17 cellular contexts compared by ENCODE assay signal in genomic region chr22:29112680-29113079, GRCh38. TPM values are rescaled to one million over a fixed set of nuclear protein-coding genes. Genes with fewer than 3 reads are reported as not detected.
DNase-seq lines count a peak whose midpoint lies in the region; ATAC-seq and TF ChIP-seq lines count a peak whose summit lies in the region.
"Had no signal": no experiment of that assay in that cellular context is flagged by ENCODE, and none has a peak within 500 bp of the region (broad histone marks: within the 10 kb centered on the region; RNA-seq: fewer than 3 reads in every experiment).

No MANE protein-coding gene starts in this region.

- no peak overlapping the region for H3K14ac ChIP-seq in trophoblast cell (ENCODE audit: low read length)

- H3F3A ChIP-seq in PC-3 (ENCODE audit: low read length, unreplicated experiment), result no peaks in the 10 kb centered on the region

- H3K36me3 ChIP-seq in PC-3 (ENCODE audit: low read depth, low read length) (no peaks in the 10 kb centered on the region), muscle layer of duodenum (ENCODE audit: control insufficient read depth in 1 of 2, insufficient read depth in 2 of 2, low read length in 2 of 2) (no peaks in the 10 kb centered on the region), skeletal muscle tissue (ENCODE audit: control insufficient read depth in 3 of 3, insufficient read depth in 3 of 3, low read length in 3 of 3) (peaks cover 0 to 3% (median 2%) of the 10 kb centered on the region in 3 donors), trophoblast cell (ENCODE audit: control insufficient read depth in 1 of 2, insufficient read depth in 2 of 2, low read length in 2 of 2) (no peaks in the 10 kb centered on the region)

- peak; percentile 33 for DNase-seq in AG08395 (ENCODE audit: low spot score)
- no peak for DNase-seq in PC-3
- no peak for DNase-seq in posterior vena cava (ENCODE audit: low spot score)
- DNase-seq in trophoblast cell, result no peak
- DNase-seq in DMS 273 treated with DMSO at 0.1 percent for 48 hours (lab: John Stamatoyannopoulos, UW), result no peak
- DNase-seq: NCI-H1048, NCI-H1436 treated with DMSO at 0.1 percent for 48 hours, NCI-H2029 treated with DMSO at 0.1 percent for 48 hours, NCI-H748 treated with DMSO at 0.1 percent for 48 hours had no signal

- H3K4me3 ChIP-seq in PC-3 (ENCODE audit: low read length), result 0 out of 2 replicates have a peak overlapping the region, but pooled peaks have one; percentile 1
- H3K4me3 ChIP-seq in muscle layer of duodenum (ENCODE audit: low read depth in 1 of 2, low read length in 2 of 2), result no peak overlapping the region
- no peak overlapping the region for H3K4me3 ChIP-seq in skeletal muscle tissue (ENCODE audit: low read length in 3 of 3)
- H3K4me3 ChIP-seq in trophoblast cell (ENCODE audit: low read depth, low read length), result no peak overlapping the region

- no peak overlapping the region for H3K4ac ChIP-seq in trophoblast cell (ENCODE audit: low read depth, low read length)

- H4K91ac ChIP-seq in trophoblast cell (ENCODE audit: low read depth, low read length), result no peak overlapping the region

- H3K27ac ChIP-seq in PC-3 (ENCODE audit: low read length) (peak overlapping the region; percentile 54), muscle layer of duodenum (ENCODE audit: low read length) (peak overlapping the region; percentile 20), skeletal muscle tissue (ENCODE audit: low read depth, low read length) (peak overlapping the region; percentile 34), trophoblast cell (ENCODE audit: low read depth, low read length) (no peak overlapping the region)
- H3K27ac ChIP-seq: C4-2B had no signal

- no peak overlapping the region for H2BK120ac ChIP-seq in trophoblast cell (ENCODE audit: insufficient read depth, low read length, poor library complexity)

- H3K4me2 ChIP-seq in PC-3 (ENCODE audit: low read length), result peak overlapping the region; percentile 17
- H3K4me2 ChIP-seq in trophoblast cell (ENCODE audit: low read length), result no peak overlapping the region

- no peaks in the 10 kb centered on the region for H3K9me2 ChIP-seq in PC-3 (replicated peaks; ENCODE audit: low read length)

- WGBS in trophoblast cell (ENCODE audit: extremely low coverage, insufficient coverage, insufficient read length), result no CpG with 5 or more reads among the region's 7 CpGs

- TF ChIP-seq CTCF in PC-3 (conservative IDR thresholded peaks at IDR 0.05; ENCODE audit: low read depth, low read length), result no peak

- H2BK5ac ChIP-seq in trophoblast cell (ENCODE audit: low read depth, low read length, poor library complexity), result no peak overlapping the region

- no peaks in the 10 kb centered on the region for H3K9me3 ChIP-seq in PC-3 (ENCODE audit: low read length)
- H3K9me3 ChIP-seq in muscle layer of duodenum (ENCODE audit: control insufficient read depth in 1 of 2, low read length in 2 of 2), result no peaks in the 10 kb centered on the region
- H3K9me3 ChIP-seq in skeletal muscle tissue (ENCODE audit: control insufficient read depth in 3 of 3, low read length in 3 of 3), result no peaks in the 10 kb centered on the region
- H3K9me3 ChIP-seq in trophoblast cell (ENCODE audit: insufficient read depth, low read depth, low read length), result peaks cover 3% of the 10 kb centered on the region

- H2AFZ ChIP-seq in PC-3 (ENCODE audit: low read length) (0 out of 2 replicates have a peak overlapping the region, but pooled peaks have one; percentile 3), trophoblast cell (ENCODE audit: insufficient read depth, low read length, poor library complexity) (no peak overlapping the region)

- no peak for ATAC-seq in PC-3
- no peak for ATAC-seq in SK-N-SH treated with all-trans-retinoic acid at 6 μM for 48 hours

- H3K79me1 ChIP-seq in trophoblast cell (ENCODE audit: low read length), result peaks cover 2% of the 10 kb centered on the region

- BruUV-seq in PC-3 (replicated peaks; lab: Mats Ljungman, UMichigan), result no TSS peak

- H4K12ac ChIP-seq in trophoblast cell (ENCODE audit: low read depth, low read length), result no peak overlapping the region

- H3K27me3 ChIP-seq in PC-3 (ENCODE audit: low read length) (no peaks in the 10 kb centered on the region), muscle layer of duodenum (ENCODE audit: low read depth, low read length) (no peaks in the 10 kb centered on the region), skeletal muscle tissue (ENCODE audit: control insufficient read depth in 3 of 3, insufficient read depth in 3 of 3, low read length in 3 of 3) (no peaks in the 10 kb centered on the region), trophoblast cell (ENCODE audit: insufficient read depth, low read length) (no peaks in the 10 kb centered on the region)

- H3K18ac ChIP-seq in trophoblast cell (ENCODE audit: low read length), result no peak overlapping the region

- CTCF ChIA-PET in PC-3 (lab: Charles Lee), result no interaction called here

- H3K4me1 ChIP-seq in PC-3 (ENCODE audit: insufficient read depth, low read length), result peaks cover 24% of the 10 kb centered on the region
- H3K4me1 ChIP-seq in muscle layer of duodenum (ENCODE audit: control insufficient read depth in 1 of 2, insufficient read depth in 2 of 2, low read length in 2 of 2), result peaks cover 0 to 4% of the 10 kb centered on the region in 2 donors
- H3K4me1 ChIP-seq in skeletal muscle tissue (ENCODE audit: control insufficient read depth in 3 of 3, insufficient read depth in 3 of 3, low read length in 3 of 3), result no peaks in the 10 kb centered on the region
- peaks cover 2 to 6% of the 10 kb centered on the region in 2 experiments for H3K4me1 ChIP-seq in trophoblast cell (ENCODE audit: control insufficient read depth in 1 of 2, insufficient read depth in 2 of 2, low read length in 2 of 2)

- H3K79me2 ChIP-seq in PC-3 (ENCODE audit: low read length), result no peaks in the 10 kb centered on the region
- H3K79me2 ChIP-seq in trophoblast cell (ENCODE audit: control insufficient read depth, insufficient read depth, low read length, poor library complexity), result no peaks in the 10 kb centered on the region

- H3K9ac ChIP-seq in PC-3 (ENCODE audit: low read length) (no peak overlapping the region), skeletal muscle tissue (ENCODE audit: low read depth in 1 of 3, low read length in 3 of 3) (no peak overlapping the region), trophoblast cell (ENCODE audit: low read length) (no peak overlapping the region)

- intact Hi-C loops in PC-3 (cut with micrococcal nuclease) (no loop called here), posterior vena cava (cut with DNase I) (loop anchor here in 1 of 2 donors (5.0 kb wide), 1 partner anchor 1725 kb away; no protein-coding TSS in a partner anchor)

- no peak overlapping the region for H4K8ac ChIP-seq in trophoblast cell (ENCODE audit: low read depth, low read length)

- H2AK5ac ChIP-seq in trophoblast cell (ENCODE audit: low read length), result no peak overlapping the region

- no peak overlapping the region for H2BK12ac ChIP-seq in trophoblast cell (ENCODE audit: low read length)

- H4K20me1 ChIP-seq in PC-3 (ENCODE audit: low read length), result no peaks in the 10 kb centered on the region

- H3K23ac ChIP-seq in trophoblast cell (ENCODE audit: low read length), result no peak overlapping the region

- POLR2A ChIA-PET in PC-3 (lab: Charles Lee; ENCODE audit: unreplicated experiment), result no interaction called here

TF ChIP-seq in SK-N-SH treated with all-trans-retinoic acid at 6 μM for 48 hours, 23 proteins besides CTCF, POLR2A, EP300 and RAD21 (continues in another document):
- TF ChIP-seq ZNF70 (CRISPR knock-in tag; IDR thresholded peaks at IDR 0.05), result no peak
- TF ChIP-seq ZNF8 (CRISPR knock-in tag; IDR thresholded peaks at IDR 0.05), result no peak
- no peak for TF ChIP-seq ZC3H10 (CRISPR knock-in tag; IDR thresholded peaks at IDR 0.05)
- no peak for TF ChIP-seq ZFP3 (CRISPR knock-in tag; IDR thresholded peaks at IDR 0.05)
- TF ChIP-seq SNAI2 (CRISPR knock-in tag; IDR thresholded peaks at IDR 0.05), result no peak
- no peak for TF ChIP-seq ZFP30 (CRISPR knock-in tag; IDR thresholded peaks at IDR 0.05)
- no peak for TF ChIP-seq ZNF565 (CRISPR knock-in tag; conservative IDR thresholded peaks at IDR 0.05; ENCODE audit: low read depth)
- TF ChIP-seq CSRNP3 (CRISPR knock-in tag; IDR thresholded peaks at IDR 0.05), result no peak
- TF ChIP-seq PPARA (CRISPR knock-in tag; IDR thresholded peaks at IDR 0.05; ENCODE audit: borderline replicate concordance), result no peak
- no peak for TF ChIP-seq ISL1 (CRISPR knock-in tag; IDR thresholded peaks at IDR 0.05)
- no peak for TF ChIP-seq GLIS3 (CRISPR knock-in tag; IDR thresholded peaks at IDR 0.05)
- no peak for TF ChIP-seq CSDC2 (CRISPR knock-in tag; IDR thresholded peaks at IDR 0.05)
- TF ChIP-seq ESRRG (CRISPR knock-in tag; IDR thresholded peaks at IDR 0.05), result no peak
- no peak for TF ChIP-seq POU6F1 (CRISPR knock-in tag; IDR thresholded peaks at IDR 0.05; ENCODE audit: borderline replicate concordance, low read depth)

RNA-seq across cellular contexts. Expression of gene KREMEN1, which starts 39.8 kb away (rescaled TPM):
- total RNA-seq in PC-3 (2014; rRNA removed) (2.7 and 4.1 TPM in 2 replicates), skeletal muscle tissue (43.8 TPM), posterior vena cava (10 to 100 TPM; 13.7 to 22.2 TPM)
- polyA plus RNA-seq in trophoblast cell (2013), result 23.3 and 23.7 TPM in 2 replicates

RNA-seq across cellular contexts. Expression of gene C22orf31, which starts 51.0 kb away (rescaled TPM):
- total RNA-seq in PC-3 (2014; rRNA removed) (not detected in 2 replicates), skeletal muscle tissue (1.6 TPM), posterior vena cava (not detected)
- not detected in 2 replicates for polyA plus RNA-seq in trophoblast cell (2013)
- total RNA-seq: A172, HepG2, MCF 10A, NCI-H460 had no signal
- polyA plus RNA-seq: HepG2 had no signal
